8 cellular contexts compared by ENCODE assay signal in the genomic region with DNA sequence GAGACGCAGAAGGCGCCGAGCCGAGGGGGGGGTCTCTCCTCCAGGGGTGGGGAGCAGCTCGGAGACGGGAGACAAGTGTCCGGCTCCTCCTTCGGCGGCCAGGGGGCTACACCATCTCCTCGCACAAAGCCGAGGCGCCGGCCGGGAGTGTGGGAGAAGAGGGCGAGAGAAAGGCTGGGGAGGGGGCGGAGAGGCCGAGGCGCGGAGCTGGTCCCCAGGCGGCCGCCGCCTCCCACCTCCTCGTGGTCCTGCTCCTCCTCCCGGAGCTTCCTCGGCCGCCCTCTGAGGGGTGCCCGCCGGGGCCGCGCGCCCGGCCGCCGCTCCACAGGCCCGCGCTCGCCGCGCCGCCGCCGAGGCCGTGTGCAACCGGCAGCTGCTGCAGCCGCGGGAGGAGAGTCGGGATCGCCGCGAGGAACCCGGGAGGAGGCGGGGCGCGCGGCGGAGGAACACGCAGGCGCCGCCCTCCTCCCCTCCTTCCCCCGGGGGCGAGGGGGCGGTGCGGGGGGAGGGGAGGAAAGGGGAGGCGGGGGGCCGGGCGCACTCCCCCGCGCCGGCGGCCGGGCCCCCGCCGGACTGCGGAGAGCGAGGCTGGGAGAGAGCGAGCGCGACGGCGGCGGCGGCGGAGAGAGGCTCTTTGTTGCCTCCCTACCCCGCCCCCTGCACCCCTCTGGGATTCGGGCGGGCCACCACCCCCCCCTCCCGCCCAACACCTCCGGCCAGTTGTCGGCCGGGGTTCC. TPM values are rescaled to one million over a fixed set of nuclear protein-coding genes. Genes with fewer than 3 reads are reported as not detected.
DNase-seq lines count a peak whose midpoint lies in the region; ATAC-seq and TF ChIP-seq lines count a peak whose summit lies in the region.

A gene (minus strand): TSS at position 398 of the 737 bp plus-strand sequence. CDS start 433 bp downstream, outside the sequence.

- H3K9me3 Mint-ChIP-seq in HFFc6: no peaks in the 10 kb centered on the region
- no peaks in the 10 kb centered on the region for H3K9me3 Mint-ChIP-seq in activated B cell treated with CpG ODN at 0.5 μM for 24 hours

- H3K4me3 Mint-ChIP-seq in HFFc6: peak within 1 kb of the TSS; percentile 98
- peak within 1 kb of the TSS; percentile 92 for H3K4me3 Mint-ChIP-seq in activated B cell treated with CpG ODN at 0.5 μM for 24 hours

- H3K4me1 Mint-ChIP-seq in HFFc6 (ENCODE audit: low read depth) (peaks cover 75% of the 10 kb centered on the region), activated B cell treated with CpG ODN at 0.5 μM for 24 hours (peaks cover 13% of the 10 kb centered on the region)

- POLR2A ChIA-PET in activated B cell treated with CpG ODN at 0.5 μM for 24 hours (lab: Charles Lee): interaction anchor here (2.0 kb wide), 1 partner anchor 125 kb away, joined by 10 read pairs; a partner anchor contains a TSS

- ATAC-seq in activated B cell treated with CpG ODN at 0.5 μM for 24 hours (ENCODE audit: low read depth) (peak; percentile 69), HG03469 (IDR thresholded peaks at IDR 0.05; ENCODE audit: unreplicated experiment) (no peak)

- peak within 1 kb of the TSS; percentile 96 for H3K27ac ChIP-seq in layer of hippocampus (ENCODE audit: low read depth, low read length)

- CTCF ChIA-PET in activated B cell treated with CpG ODN at 0.5 μM for 24 hours (lab: Charles Lee): interaction anchor here (0.9 kb wide), 1 partner anchor 177 kb away, joined by 3 read pairs; no protein-coding TSS in a partner anchor

- intact Hi-C loops in activated B cell treated with CpG ODN at 0.5 μM for 24 hours (cut with micrococcal nuclease): loop anchor here (1.0 to 10.0 kb wide), 6 partner anchors 7 to 272 kb away; a partner anchor contains a TSS

- H3K27me3 Mint-ChIP-seq in HFFc6 (ENCODE audit: insufficient read depth) (no peaks in the 10 kb centered on the region; the same call in 1 of the 2 replicates), activated B cell treated with CpG ODN at 0.5 μM for 24 hours (peaks cover 9% of the 10 kb centered on the region)

- H3K27ac Mint-ChIP-seq in HFFc6 (peak within 1 kb of the TSS; percentile 93), activated B cell treated with CpG ODN at 0.5 μM for 24 hours (peak within 1 kb of the TSS; percentile 24)

- peaks cover 15% of the 10 kb centered on the region for H3K36me3 Mint-ChIP-seq in HFFc6 (ENCODE audit: low read depth)
- H3K36me3 Mint-ChIP-seq in activated B cell treated with CpG ODN at 0.5 μM for 24 hours (ENCODE audit: low read depth): peaks cover 5% of the 10 kb centered on the region

- DNase-seq in DMS53 treated with DMSO at 0.1 percent for 48 hours (lab: John Stamatoyannopoulos, UW; ENCODE audit: unreplicated experiment) (peak; percentile 77), HFFc6 (peak; percentile 62), NCI-H2107 (lab: John Stamatoyannopoulos, UW) (peak; percentile 61), activated B cell treated with CpG ODN at 0.5 μM for 24 hours (peak; percentile 49), dedifferentiated amniotic fluid mesenchymal stem cell (ENCODE audit: extremely low spot score) (peak; percentile 65)
- DNase-seq in stimulated activated CD4-positive, alpha-beta T cell treated with anti-CD3 and anti-CD28 coated beads, Interleukin-15, amount 100 ng/mL, for 48 hours (ENCODE audit: low read depth in 2 of 2): peak; percentile 4 to 26

- no peaks in the 10 kb centered on the region for H3K27me3 ChIP-seq in layer of hippocampus (ENCODE audit: control insufficient read depth, insufficient read depth, low read length)

- no peak for TF ChIP-seq CTCF in HFFc6 (IDR thresholded peaks at IDR 0.05)
- TF ChIP-seq CTCF in activated B cell treated with CpG ODN at 0.5 μM for 24 hours (IDR thresholded peaks at IDR 0.05): no peak

RNA-seq across cellular contexts. Expression of the gene that starts here (rescaled TPM):
- total RNA-seq in HFFc6 (2021; fragmentation: NEBNext Ultra II Directional; extraction: Animal tissue kit (Norgen Biotek cat#: 25700)): 100 to 1,000 TPM; 133 to 171 (median 139) TPM
- 1.2 and 1.4 TPM in 2 replicates for total RNA-seq in activated B cell treated with CpG ODN at 0.5 μM for 24 hours

Comparison
In these comparisons a context has a peak if more than half of its experiments do, and no peak if none do; other contexts are left out.
1. RNA of the gene that starts here (total RNA-seq): 133 to 171 TPM in HFFc6; 1.2 to 1.4 TPM in activated B cell treated with CpG ODN at 0.5 μM for 24 hours; every median in the first group is over 10 times any median in the second.
2. DNase-seq: peak in every context shown above with its lines; median percentile 77 in DMS53 treated with DMSO at 0.1 percent for 48 hours; 65 in dedifferentiated amniotic fluid mesenchymal stem cell; 62 in HFFc6; 61 in NCI-H2107; 49 in activated B cell treated with CpG ODN at 0.5 μM for 24 hours; 15 in stimulated activated CD4-positive, alpha-beta T cell treated with anti-CD3 and anti-CD28 coated beads, Interleukin-15, amount 100 ng/mL, for 48 hours.